13 cellular contexts compared by ENCODE assay signal in genomic region chr11:4991066-4991465, GRCh38. TPM values are rescaled to one million over a fixed set of nuclear protein-coding genes. Genes with fewer than 3 reads are reported as not detected.
DNase-seq lines count a peak whose midpoint lies in the region; ATAC-seq and TF ChIP-seq lines count a peak whose summit lies in the region.
"Had no signal": no experiment of that assay in that cellular context is flagged by ENCODE, and none has a peak within 500 bp of the region (broad histone marks: within the 10 kb centered on the region; RNA-seq: fewer than 3 reads in every experiment).

No MANE protein-coding gene starts in this region.

- peak; percentile 27 for TF ChIP-seq CTCF in AG10803 (conservative IDR thresholded peaks at IDR 0.05; ENCODE audit: low read length)

- no peak overlapping the region for H3K4me3 ChIP-seq in AG10803 (ENCODE audit: low read length)
- H3K4me3 ChIP-seq: psoas muscle, tibial artery had no signal

- peak; percentile 0 for DNase-seq in AG10803 (ENCODE audit: low read depth)
- DNase-seq in H4 (ENCODE audit: low spot score) = peak; percentile 19
- peak; percentile 19 for DNase-seq in OCI-M2 (lab: John Stamatoyannopoulos, UW; ENCODE audit: unreplicated experiment)
- peak; percentile 3 for DNase-seq in hepatic stellate cell (ENCODE audit: low spot score)
- DNase-seq in effector CD4-positive, alpha-beta T cell = no peak
- no peak for DNase-seq in NCI-H2081 (lab: John Stamatoyannopoulos, UW)
- DNase-seq in left lobe of liver (ENCODE audit: low spot score) = no peak
- DNase-seq: activated T-cell treated with anti-CD3 and anti-CD28 coated beads, Interleukin-2, amount 50 U/mL, for 72 hours; CD8-positive, alpha-beta T cell; psoas muscle; tibial artery had no signal

- ATAC-seq in left lobe of liver (no peak), HG02981 (IDR thresholded peaks at IDR 0.05; ENCODE audit: unreplicated experiment) (no peak)
- ATAC-seq: activated T-cell treated with anti-CD3 and anti-CD28 coated beads, Interleukin-2, amount 50 U/mL, for 72 hours; CD8-positive, alpha-beta T cell; psoas muscle had no signal

RNA-seq across cellular contexts. Expression of gene OR51L1, which starts 3.6 kb away (rescaled TPM):
- total RNA-seq in H4 (2014; rRNA removed; shearing (Covaris generic)) = not detected in 2 replicates
- not detected for total RNA-seq in left lobe of liver
- total RNA-seq: activated T-cell treated with anti-CD3 and anti-CD28 coated beads, Interleukin-2, amount 50 U/mL, for 72 hours; bronchial epithelial cell; CD8-positive, alpha-beta T cell; psoas muscle had no signal

RNA-seq across cellular contexts. Expression of gene OR51A2, which starts 35.6 kb away (rescaled TPM):
- total RNA-seq in H4 (2014; rRNA removed; shearing (Covaris generic)) = not detected in 2 replicates
- not detected for total RNA-seq in left lobe of liver
- total RNA-seq: activated T-cell treated with anti-CD3 and anti-CD28 coated beads, Interleukin-2, amount 50 U/mL, for 72 hours; bronchial epithelial cell; CD8-positive, alpha-beta T cell; psoas muscle had no signal

RNA-seq across cellular contexts. Expression of gene OR51A4, which starts 43.7 kb away (rescaled TPM):
- total RNA-seq in H4 (2014; rRNA removed; shearing (Covaris generic)) = not detected in 2 replicates
- not detected for total RNA-seq in left lobe of liver
- total RNA-seq: activated T-cell treated with anti-CD3 and anti-CD28 coated beads, Interleukin-2, amount 50 U/mL, for 72 hours; bronchial epithelial cell; CD8-positive, alpha-beta T cell; psoas muscle had no signal

RNA-seq across cellular contexts. Expression of gene OR52J3, which starts 55.3 kb away (rescaled TPM):
- total RNA-seq in H4 (2014; rRNA removed; shearing (Covaris generic)) = not detected in 2 replicates
- not detected for total RNA-seq in left lobe of liver
- total RNA-seq: activated T-cell treated with anti-CD3 and anti-CD28 coated beads, Interleukin-2, amount 50 U/mL, for 72 hours; bronchial epithelial cell; CD8-positive, alpha-beta T cell; psoas muscle had no signal

Comparison
In these comparisons a context has a peak if more than half of its experiments do, and no peak if none do; other contexts are left out.
1. DNase-seq: peak in AG10803 (single experiment), H4 (single experiment), OCI-M2 (single experiment) and hepatic stellate cell (single experiment); none in effector CD4-positive, alpha-beta T cell (single experiment), NCI-H2081 (0 of 2) and left lobe of liver (single experiment).